In genomic region chr20:3863317-3863716, GRCh38 we compare ENCODE assay signal across 17 cellular contexts.
"Had no signal": no experiment of that assay in that cellular context is flagged by ENCODE, and none has a peak within 500 bp of the region (broad histone marks: within the 10 kb centered on the region; RNA-seq: fewer than 3 reads in every experiment).

No MANE protein-coding gene starts in this region.

- H3K9ac ChIP-seq: neural progenitor cell, parathyroid adenoma had no signal

- H3K4me3 ChIP-seq: breast epithelium, heart right ventricle, left ventricle myocardium inferior, neural progenitor cell, tibial artery, uterus had no signal

- H3K4me3 Mint-ChIP-seq: activated CD4-positive, alpha-beta memory T cell treated with anti-CD3 and anti-CD28 coated beads, Interleukin-2, amount 10 ng/mL, durations not matched to agents 7 days and 5 days; neural progenitor cell; T-helper 2 cell treated with Interferon-gamma antibody and Interleukin-4, amounts not matched to agents 5 μg/mL and 100 μg/mL, for 36 hours had no signal

- H3K27ac Mint-ChIP-seq: activated CD4-positive, alpha-beta memory T cell treated with anti-CD3 and anti-CD28 coated beads, Interleukin-2, amount 10 ng/mL, durations not matched to agents 7 days and 5 days; neural progenitor cell; T-helper 2 cell treated with Interferon-gamma antibody and Interleukin-4, amounts not matched to agents 5 μg/mL and 100 μg/mL, for 36 hours had no signal

- H2AFZ ChIP-seq: neural progenitor cell, parathyroid adenoma had no signal

- H3K27me3 ChIP-seq: breast epithelium, foreskin keratinocyte, heart right ventricle, neural progenitor cell, tibial artery, uterus had no signal

- DNase-seq: activated CD4-positive, alpha-beta memory T cell treated with anti-CD3 and anti-CD28 coated beads, Interleukin-2, amount 10 ng/mL, durations not matched to agents 7 days and 5 days; activated CD4-positive, CD25-positive, alpha-beta regulatory T cell treated with anti-CD3 and anti-CD28 coated beads, Interleukin-2, amount 50 U/mL, for 72 hours; aorta; foreskin keratinocyte; heart right ventricle; left ventricle myocardium inferior; mesendoderm; stimulated activated CD4-positive, alpha-beta T cell treated with anti-CD3 and anti-CD28 coated beads, Interleukin-15, amount 100 ng/mL, for 24 hours; stimulated activated CD4-positive, alpha-beta T cell treated with anti-CD3 and anti-CD28 coated beads, Interleukin-4, amount 100 ng/mL, for 24 hours; tibial artery; uterus had no signal

- H3K4me1 Mint-ChIP-seq: activated CD4-positive, alpha-beta memory T cell treated with anti-CD3 and anti-CD28 coated beads, Interleukin-2, amount 10 ng/mL, durations not matched to agents 7 days and 5 days; neural progenitor cell had no signal

- H3K9me3 ChIP-seq: breast epithelium, heart right ventricle, left ventricle myocardium inferior, tibial artery, uterus had no signal

- H3K27me3 Mint-ChIP-seq: activated CD4-positive, alpha-beta memory T cell treated with anti-CD3 and anti-CD28 coated beads, Interleukin-2, amount 10 ng/mL, durations not matched to agents 7 days and 5 days had no signal

- H3K4me2 ChIP-seq: neural progenitor cell had no signal

- ATAC-seq: foreskin keratinocyte, heart right ventricle had no signal

- FAIRE-seq: endothelial cell of umbilical vein, keratinocyte had no signal

- H3K79me2 ChIP-seq: parathyroid adenoma had no signal

- H3K36me3 ChIP-seq: breast epithelium had no signal

- H3K27ac ChIP-seq: breast epithelium, foreskin keratinocyte, heart right ventricle, left ventricle myocardium inferior, neural progenitor cell, parathyroid adenoma, tibial artery, uterus had no signal

- H3K4me1 ChIP-seq: breast epithelium, foreskin keratinocyte, neural progenitor cell, parathyroid adenoma, tibial artery, uterus had no signal
